ENCODE assay signal across 8 cellular contexts in genomic region chr4:77158487-77158861, GRCh38. TPM values are rescaled to one million over a fixed set of nuclear protein-coding genes. Genes with fewer than 3 reads are reported as not detected.
DNase-seq lines count a peak whose midpoint lies in the region; ATAC-seq and TF ChIP-seq lines count a peak whose summit lies in the region.

No MANE protein-coding gene starts in this region.

- H3K9me3 ChIP-seq in thymus (ENCODE audit: control insufficient read depth) = no peaks in the 10 kb centered on the region

- H3K36me3 Mint-ChIP-seq in activated CD8-positive, alpha-beta memory T cell treated with anti-CD3 and anti-CD28 coated beads, Interleukin-2, amount 10 ng/mL, durations not matched to agents 7 days and 5 days = peaks cover 26% of the 10 kb centered on the region
- peaks cover 25% of the 10 kb centered on the region for H3K36me3 Mint-ChIP-seq in activated naive CD8-positive, alpha-beta T cell treated with anti-CD3 and anti-CD28 coated beads, Interleukin-2, amount 10 ng/mL, durations not matched to agents 7 days and 5 days

- peaks cover 17% of the 10 kb centered on the region for H3K4me1 ChIP-seq in thymus (ENCODE audit: control insufficient read depth, insufficient read depth, low read length)

- peaks cover 34% of the 10 kb centered on the region for H3K4me1 Mint-ChIP-seq in activated CD8-positive, alpha-beta memory T cell treated with anti-CD3 and anti-CD28 coated beads, Interleukin-2, amount 10 ng/mL, durations not matched to agents 7 days and 5 days
- peaks cover 38% of the 10 kb centered on the region for H3K4me1 Mint-ChIP-seq in activated naive CD8-positive, alpha-beta T cell treated with anti-CD3 and anti-CD28 coated beads, Interleukin-2, amount 10 ng/mL, durations not matched to agents 7 days and 5 days

- H3K27ac Mint-ChIP-seq in activated CD8-positive, alpha-beta memory T cell treated with anti-CD3 and anti-CD28 coated beads, Interleukin-2, amount 10 ng/mL, durations not matched to agents 7 days and 5 days = peak overlapping the region; percentile 45
- peak overlapping the region; percentile 58 for H3K27ac Mint-ChIP-seq in activated naive CD8-positive, alpha-beta T cell treated with anti-CD3 and anti-CD28 coated beads, Interleukin-2, amount 10 ng/mL, durations not matched to agents 7 days and 5 days

- ATAC-seq in activated CD8-positive, alpha-beta memory T cell treated with anti-CD3 and anti-CD28 coated beads, Interleukin-2, amount 10 ng/mL, durations not matched to agents 7 days and 5 days = no peak
- ATAC-seq in activated naive CD8-positive, alpha-beta T cell treated with anti-CD3 and anti-CD28 coated beads, Interleukin-2, amount 10 ng/mL, durations not matched to agents 7 days and 5 days (ENCODE audit: low read depth) = no peak
- ATAC-seq in GM18517 (IDR thresholded peaks at IDR 0.05; ENCODE audit: unreplicated experiment) = no peak

- CTCF ChIA-PET in activated CD8-positive, alpha-beta memory T cell treated with anti-CD3 and anti-CD28 coated beads, Interleukin-2, amount 10 ng/mL, durations not matched to agents 7 days and 5 days (lab: Charles Lee) = interaction anchor here (0.9 to 2.6 kb wide), 3 partner anchors 16 to 44 kb away, joined by 3 to 6 read pairs (median 5); no protein-coding TSS in a partner anchor
- CTCF ChIA-PET in GM10248 (lab: Yijun Ruan, JAX) = interaction anchor here (1.4 to 5.6 kb wide), 3 partner anchors 45 to 113 kb away, joined by 3 to 24 read pairs (median 4); no protein-coding TSS in a partner anchor

- H3K4me3 ChIP-seq in kidney epithelial cell (ENCODE audit: low read depth, low read length) = peak overlapping the region; percentile 93
- H3K4me3 ChIP-seq in thymus (ENCODE audit: low read length) = peak overlapping the region; percentile 99

- H3K27me3 ChIP-seq in kidney epithelial cell (ENCODE audit: control insufficient read depth, insufficient read depth, low read length) (no peaks in the 10 kb centered on the region), thymus (ENCODE audit: control insufficient read depth, insufficient read depth) (no peaks in the 10 kb centered on the region)

- peak overlapping the region; percentile 64 for H3K27ac ChIP-seq in thymus (ENCODE audit: low read depth)

- TF ChIP-seq CTCF in kidney epithelial cell (IDR thresholded peaks at IDR 0.05; ENCODE audit: insufficient read depth, low read length, poor library complexity, severe bottlenecking) (no peak), GM10248 (IDR thresholded peaks at IDR 0.05; ENCODE audit: control extremely low read depth, extremely low read depth, low read depth, missing control alignments) (no peak)

- H3K36me3 ChIP-seq in kidney epithelial cell (ENCODE audit: control insufficient read depth, insufficient read depth, low read length) = peaks cover 1% of the 10 kb centered on the region
- peaks cover 12% of the 10 kb centered on the region for H3K36me3 ChIP-seq in thymus (ENCODE audit: control insufficient read depth, insufficient read depth)

- DNase-seq in activated CD8-positive, alpha-beta memory T cell treated with anti-CD3 and anti-CD28 coated beads, Interleukin-2, amount 10 ng/mL, durations not matched to agents 7 days and 5 days = no peak
- DNase-seq in activated CD8-positive, alpha-beta memory T cell treated with anti-CD3 and anti-CD28 coated beads, Interleukin-2, amount 50 U/mL, for 48 hours = no peak
- no peak for DNase-seq in activated naive CD8-positive, alpha-beta T cell treated with anti-CD3 and anti-CD28 coated beads, Interleukin-2, amount 10 ng/mL, durations not matched to agents 7 days and 5 days
- no peak for DNase-seq in kidney epithelial cell (ENCODE audit: low read depth)
- DNase-seq in D341Med (ENCODE audit: low spot score) = no peak
- no peak for DNase-seq in GM10248 (ENCODE audit: extremely low spot score)

- H3K4me3 Mint-ChIP-seq in activated CD8-positive, alpha-beta memory T cell treated with anti-CD3 and anti-CD28 coated beads, Interleukin-2, amount 10 ng/mL, durations not matched to agents 7 days and 5 days = peak overlapping the region; percentile 93
- peak overlapping the region; percentile 95 for H3K4me3 Mint-ChIP-seq in activated naive CD8-positive, alpha-beta T cell treated with anti-CD3 and anti-CD28 coated beads, Interleukin-2, amount 10 ng/mL, durations not matched to agents 7 days and 5 days

- POLR2A ChIA-PET in activated naive CD8-positive, alpha-beta T cell treated with anti-CD3 and anti-CD28 coated beads, Interleukin-2, amount 10 ng/mL, durations not matched to agents 7 days and 5 days (lab: Charles Lee) = interaction anchor here (0.6 to 2.6 kb wide), 11 partner anchors 8 to 462 kb away, joined by 3 to 14 read pairs (median 3); partner anchors contain the start of genes CCNI and SEPTIN11
- POLR2A ChIA-PET in GM10248 (lab: Yijun Ruan, JAX) = no interaction called here

- no peaks in the 10 kb centered on the region for H3K27me3 Mint-ChIP-seq in activated CD8-positive, alpha-beta memory T cell treated with anti-CD3 and anti-CD28 coated beads, Interleukin-2, amount 10 ng/mL, durations not matched to agents 7 days and 5 days
- no peaks in the 10 kb centered on the region for H3K27me3 Mint-ChIP-seq in activated naive CD8-positive, alpha-beta T cell treated with anti-CD3 and anti-CD28 coated beads, Interleukin-2, amount 10 ng/mL, durations not matched to agents 7 days and 5 days

- 8% methylated on average over 6 of the region's 6 CpGs for WGBS in thymus

- no peaks in the 10 kb centered on the region for H3K9me3 Mint-ChIP-seq in activated CD8-positive, alpha-beta memory T cell treated with anti-CD3 and anti-CD28 coated beads, Interleukin-2, amount 10 ng/mL, durations not matched to agents 7 days and 5 days (ENCODE audit: low read depth)
- no peaks in the 10 kb centered on the region for H3K9me3 Mint-ChIP-seq in activated naive CD8-positive, alpha-beta T cell treated with anti-CD3 and anti-CD28 coated beads, Interleukin-2, amount 10 ng/mL, durations not matched to agents 7 days and 5 days

RNA-seq across cellular contexts. Expression of gene CCNG2, which starts 1.5 kb away (rescaled TPM):
- total RNA-seq in activated CD8-positive, alpha-beta memory T cell treated with anti-CD3 and anti-CD28 coated beads, Interleukin-2, amount 10 ng/mL, durations not matched to agents 7 days and 5 days = 10 to 100 TPM; 20.8 to 21.6 TPM
- total RNA-seq in activated naive CD8-positive, alpha-beta T cell treated with anti-CD3 and anti-CD28 coated beads, Interleukin-2, amount 10 ng/mL, durations not matched to agents 7 days and 5 days = 10 to 100 TPM; 29.3 to 29.7 TPM
- 27.1 and 29.4 TPM in 2 replicates for total RNA-seq in kidney epithelial cell
- polyA plus RNA-seq in thymus = 32.8 TPM
